In the genomic region with DNA sequence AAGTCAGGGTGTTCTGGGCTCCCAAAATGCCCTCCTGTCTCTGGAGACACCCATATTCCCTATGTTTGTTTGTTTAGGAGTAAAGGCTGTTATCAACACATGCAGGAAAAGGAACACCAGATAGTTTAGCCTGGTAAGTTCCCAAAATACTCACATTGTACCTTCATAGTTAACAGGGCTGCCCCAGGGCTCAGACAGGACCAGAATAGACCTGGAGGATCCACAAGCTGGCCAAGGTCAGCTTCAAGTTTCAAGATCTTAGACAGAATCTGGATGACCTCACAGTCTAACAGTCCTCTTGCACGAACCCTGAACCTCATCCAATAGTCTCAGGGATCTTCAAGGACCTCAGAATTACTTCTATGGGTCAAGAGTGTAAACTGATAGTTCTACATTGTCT, we compare ENCODE assay signal across 22 cellular contexts.
"Had no signal": no experiment of that assay in that cellular context is flagged by ENCODE, and none has a peak within 500 bp of the region (broad histone marks: within the 10 kb centered on the region; RNA-seq: fewer than 3 reads in every experiment).

No MANE protein-coding gene starts in this region.

- H3K9me3 ChIP-seq: colonic mucosa, right atrium auricular region, sigmoid colon, thyroid gland had no signal

- H3K36me3 Mint-ChIP-seq: neural progenitor cell, type B pancreatic cell had no signal

- H3K4me1 ChIP-seq: colonic mucosa, neural progenitor cell, right atrium auricular region, thyroid gland had no signal

- H3K9me3 Mint-ChIP-seq: central memory CD8-positive, alpha-beta T cell; memory B cell; stimulated activated naive B cell treated with anti-CD40 and anti-IgM and Interleukin-4, amounts not matched to agents 10 μg/mL and 1 μg/mL and 100 μg/mL, for 72 hours; stimulated activated naive CD8-positive, alpha-beta T cell treated with anti-CD3 and anti-CD28 coated beads, Interleukin-15, Interleukin-2, amounts not matched to agents 100 ng/mL and 50 ng/mL, for 24 hours; type B pancreatic cell had no signal

- ATAC-seq: naive thymus-derived CD4-positive, alpha-beta T cell; stimulated activated naive B cell treated with anti-CD40 and anti-IgM and Interleukin-4, amounts not matched to agents 10 μg/mL and 1 μg/mL and 100 μg/mL, for 72 hours had no signal

- H3K4me3 Mint-ChIP-seq: central memory CD8-positive, alpha-beta T cell; memory B cell; naive thymus-derived CD4-positive, alpha-beta T cell; nephron; neural progenitor cell; stimulated activated naive B cell treated with anti-CD40 and anti-IgM and Interleukin-4, amounts not matched to agents 10 μg/mL and 1 μg/mL and 100 μg/mL, for 72 hours; stimulated activated naive CD8-positive, alpha-beta T cell treated with anti-CD3 and anti-CD28 coated beads, Interleukin-15, Interleukin-2, amounts not matched to agents 100 ng/mL and 50 ng/mL, for 24 hours; type B pancreatic cell had no signal

- H3K4me3 ChIP-seq: colonic mucosa, esophagus muscularis mucosa, lung, neural progenitor cell, right atrium auricular region, sigmoid colon, thyroid gland had no signal

- H3K27me3 Mint-ChIP-seq: stimulated activated naive B cell treated with anti-CD40 and anti-IgM and Interleukin-4, amounts not matched to agents 10 μg/mL and 1 μg/mL and 100 μg/mL, for 72 hours; stimulated activated naive CD8-positive, alpha-beta T cell treated with anti-CD3 and anti-CD28 coated beads, Interleukin-15, Interleukin-2, amounts not matched to agents 100 ng/mL and 50 ng/mL, for 24 hours had no signal

- H3K36me3 ChIP-seq: colonic mucosa, esophagus muscularis mucosa, neural progenitor cell, right atrium auricular region, sigmoid colon, thyroid gland had no signal

- H3K27ac ChIP-seq: colonic mucosa, esophagus muscularis mucosa, neural progenitor cell, parathyroid adenoma, right atrium auricular region, sigmoid colon, thyroid gland had no signal

- H3K27ac Mint-ChIP-seq: memory B cell; naive thymus-derived CD4-positive, alpha-beta T cell; nephron; neural progenitor cell; progenitor cell of endocrine pancreas; stimulated activated naive B cell treated with anti-CD40 and anti-IgM and Interleukin-4, amounts not matched to agents 10 μg/mL and 1 μg/mL and 100 μg/mL, for 72 hours; stimulated activated naive CD8-positive, alpha-beta T cell treated with anti-CD3 and anti-CD28 coated beads, Interleukin-15, Interleukin-2, amounts not matched to agents 100 ng/mL and 50 ng/mL, for 24 hours; type B pancreatic cell had no signal

- DNase-seq: colonic mucosa; dermis blood vessel endothelial cell; effector memory CD4-positive, alpha-beta T cell; foreskin melanocyte; naive thymus-derived CD4-positive, alpha-beta T cell; sigmoid colon; small intestine; stimulated activated CD4-positive, alpha-beta T cell treated with anti-CD3 and anti-CD28 coated beads, Interleukin-15, amount 100 ng/mL, for 24 hours; stimulated activated CD4-positive, alpha-beta T cell treated with anti-CD3 and anti-CD28 coated beads, Interleukin-2, amount 100 ng/mL, for 48 hours; stimulated activated naive B cell treated with anti-CD40 and anti-IgM and Interleukin-4, amounts not matched to agents 10 μg/mL and 1 μg/mL and 100 μg/mL, for 72 hours; thyroid gland had no signal

- H3K4me1 Mint-ChIP-seq: neural progenitor cell had no signal

- H3K27me3 ChIP-seq: colonic mucosa, esophagus muscularis mucosa, neural progenitor cell, right atrium auricular region, sigmoid colon, thyroid gland had no signal
